8 cellular contexts compared by ENCODE assay signal in the genomic region with DNA sequence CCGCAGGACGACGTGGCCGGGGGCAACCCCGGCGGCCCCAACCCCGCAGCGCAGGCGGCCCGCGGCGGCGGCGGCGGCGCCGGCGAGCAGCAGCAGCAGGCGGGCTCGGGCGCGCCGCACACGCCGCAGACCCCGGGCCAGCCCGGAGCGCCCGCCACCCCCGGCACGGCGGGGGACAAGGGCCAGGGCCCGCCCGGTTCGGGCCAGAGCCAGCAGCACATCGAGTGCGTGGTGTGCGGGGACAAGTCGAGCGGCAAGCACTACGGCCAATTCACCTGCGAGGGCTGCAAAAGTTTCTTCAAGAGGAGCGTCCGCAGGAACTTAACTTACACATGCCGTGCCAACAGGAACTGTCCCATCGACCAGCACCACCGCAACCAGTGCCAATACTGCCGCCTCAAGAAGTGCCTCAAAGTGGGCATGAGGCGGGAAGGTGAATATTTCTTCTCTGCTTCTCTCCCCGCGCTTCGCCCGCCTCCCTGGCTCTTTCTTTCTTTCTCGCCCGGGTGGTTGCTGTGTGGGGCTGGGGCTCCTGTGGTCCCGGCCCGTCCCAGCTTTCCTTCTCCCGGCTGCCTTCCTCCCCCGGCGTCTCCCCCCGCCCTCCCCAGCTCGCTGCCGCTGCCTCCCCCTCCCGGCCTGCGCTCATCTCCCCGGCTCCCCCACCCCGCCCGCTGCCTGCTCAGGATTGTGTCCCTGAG. TPM values are rescaled to one million over a fixed set of nuclear protein-coding genes. Genes with fewer than 3 reads are reported as not detected.
A peak's percentile ranks its signal among the peaks of the same experiment; 100 is the strongest.
DNase-seq lines count a peak whose midpoint lies in the region; FAIRE-seq and TF ChIP-seq lines count a peak whose summit lies in the region.

No MANE protein-coding gene starts in this region.

- H3K4me3 Mint-ChIP-seq in neural progenitor cell = peak overlapping the region; percentile 97

- H3K36me3 ChIP-seq in endothelial cell of umbilical vein (ENCODE audit: control insufficient read depth in 2 of 2, extremely low read depth in 1 of 2, insufficient read depth in 2 of 2, low read length in 2 of 2) (peaks cover 4% of the 10 kb centered on the region in 2 experiments), neural progenitor cell (no peaks in the 10 kb centered on the region)

- H3K4me3 ChIP-seq in endothelial cell of umbilical vein (replicated peaks in 1 of 3; ENCODE audit: insufficient read depth in 1 of 3, low read depth in 1 of 3, low read length in 3 of 3) (peak overlapping the region; percentile 93 to 100 (median 94)), neural progenitor cell (peak overlapping the region; percentile 82)

- H2AFZ ChIP-seq in endothelial cell of umbilical vein (ENCODE audit: low read depth, low read length) (peak overlapping the region; percentile 77), neural progenitor cell (replicated peaks) (no peak overlapping the region)

- H3K9me3 ChIP-seq in endothelial cell of umbilical vein (replicated peaks; ENCODE audit: control insufficient read depth, insufficient read depth, low read length) (no peaks in the 10 kb centered on the region), neural progenitor cell (ENCODE audit: low read depth) (no peaks in the 10 kb centered on the region)

- H3K9ac ChIP-seq in endothelial cell of umbilical vein (replicated peaks; ENCODE audit: extremely low read depth, insufficient read depth, low read length) (peak overlapping the region; percentile 88), neural progenitor cell (no peak overlapping the region)

- peaks cover 40% of the 10 kb centered on the region for H3K36me3 Mint-ChIP-seq in neural progenitor cell

- H3K4me2 ChIP-seq in endothelial cell of umbilical vein (ENCODE audit: insufficient read depth, low read length) (peak overlapping the region; percentile 70), neural progenitor cell (peak overlapping the region; percentile 86)

- POLR2A ChIA-PET in endothelial cell of umbilical vein (lab: Charles Lee) = no interaction called here
- POLR2A ChIA-PET in HEK293T (lab: Yijun Ruan, JAX) = interaction anchor here (0.7 to 9.6 kb wide), 6 partner anchors 14 to 216 kb away, joined by 3 to 151 read pairs (median 4); no protein-coding TSS in a partner anchor

- TF ChIP-seq POLR2A in endothelial cell of umbilical vein (IDR thresholded peaks at IDR 0.05; ENCODE audit: low read depth, low read length) = no peak

- peak overlapping the region; percentile 75 for H3K27ac ChIP-seq in endothelial cell of umbilical vein (ENCODE audit: insufficient read depth, low read depth, low read length)
- no peak overlapping the region for H3K27ac ChIP-seq in neural progenitor cell

- H3K4me1 ChIP-seq in endothelial cell of umbilical vein (ENCODE audit: control insufficient read depth, extremely low read depth, insufficient read depth, low read length) (peaks cover 18% of the 10 kb centered on the region), neural progenitor cell (peaks cover 13% of the 10 kb centered on the region)

- peak; percentile 21 for DNase-seq in NOMO-1 treated with DMSO at 0.1 percent for 48 hours (lab: John Stamatoyannopoulos, UW; ENCODE audit: unreplicated experiment)
- no peak for DNase-seq in NOMO-1 treated with dmso at 0.1 percent for 144 hours (lab: John Stamatoyannopoulos, UW; ENCODE audit: unreplicated experiment)
- peak; percentile 47 for DNase-seq in RPMI7951 (ENCODE audit: low read depth)
- peak; percentile 67 for DNase-seq in endothelial cell of umbilical vein (ENCODE audit: low read depth, low spot score)
- DNase-seq in neural progenitor cell (ENCODE audit: low spot score) = peak; percentile 67
- no peak for DNase-seq in HEK293T (ENCODE audit: extremely low spot score)
- DNase-seq in NAMALWA (ENCODE audit: low spot score) = no peak
- DNase-seq in GM19239 (ENCODE audit: insufficient read length, low spot score) = no peak

- peaks cover 6% of the 10 kb centered on the region for H3K9me3 Mint-ChIP-seq in neural progenitor cell

- dilution Hi-C loops in endothelial cell of umbilical vein (cut with MboI; ENCODE audit: extremely low pct_ligation_motif_present, low sequenced_read_pairs) = no loop called here

- FAIRE-seq in endothelial cell of umbilical vein (lab: Jason Lieb, UNC) (peak; percentile 15), GM19239 (lab: Jason Lieb, UNC) (no peak)

- TF ChIP-seq CTCF in endothelial cell of umbilical vein (IDR thresholded peaks at IDR 0.05; ENCODE audit: extremely low read depth in 1 of 2, insufficient read depth in 1 of 2, low read depth in 1 of 2, low read length in 2 of 2) (no peak), neural progenitor cell (IDR thresholded peaks at IDR 0.05) (no peak)

- intact Hi-C loops in endothelial cell of umbilical vein (cut with micrococcal nuclease) = loop anchor here (2.0 to 10.0 kb wide), 2 partner anchors 24 to 440 kb away; no protein-coding TSS in a partner anchor

- H3K27me3 Mint-ChIP-seq in neural progenitor cell (ENCODE audit: insufficient read depth, low read depth) = peaks cover 26% of the 10 kb centered on the region

- no peaks in the 10 kb centered on the region for H4K20me1 ChIP-seq in endothelial cell of umbilical vein (replicated peaks; ENCODE audit: control insufficient read depth, extremely low read depth, insufficient read depth, low read length)
- peaks cover 45% of the 10 kb centered on the region for H4K20me1 ChIP-seq in neural progenitor cell (ENCODE audit: low read depth)

- peaks cover 24% of the 10 kb centered on the region for H3K4me1 Mint-ChIP-seq in neural progenitor cell

- H3K27me3 ChIP-seq in endothelial cell of umbilical vein (ENCODE audit: control insufficient read depth in 2 of 2, insufficient read depth in 2 of 2, low read length in 2 of 2) (no peaks in the 10 kb centered on the region), neural progenitor cell (peaks cover 85% of the 10 kb centered on the region)

- H3F3A ChIP-seq in neural progenitor cell (ENCODE audit: low read depth) = peaks cover 29% of the 10 kb centered on the region

- H3K79me2 ChIP-seq in endothelial cell of umbilical vein (ENCODE audit: control insufficient read depth, insufficient read depth, low read length) (peaks cover 75% of the 10 kb centered on the region), neural progenitor cell (ENCODE audit: low read depth) (peaks cover 26% of the 10 kb centered on the region)

- H3K27ac Mint-ChIP-seq in neural progenitor cell = peak overlapping the region; percentile 99

- CTCF ChIA-PET in endothelial cell of umbilical vein (lab: Charles Lee) = interaction anchor here (0.9 to 5.8 kb wide), 10 partner anchors 11 to 1067 kb away, joined by 3 to 79 read pairs (median 5); no protein-coding TSS in a partner anchor
- CTCF ChIA-PET in HEK293T (lab: Yijun Ruan, JAX) = interaction anchor here (0.9 to 2.1 kb wide), 4 partner anchors 13 to 314 kb away, joined by 3 to 9 read pairs (median 4); no protein-coding TSS in a partner anchor

- H3K9me1 ChIP-seq in endothelial cell of umbilical vein (replicated peaks; ENCODE audit: control insufficient read depth, extremely low read depth, insufficient read depth, low read length) = no peaks in the 10 kb centered on the region

- no TSS peak for BruUV-seq in endothelial cell of umbilical vein (replicated peaks; lab: Mats Ljungman, UMichigan)

TF ChIP-seq in endothelial cell of umbilical vein, 7 proteins besides CTCF, POLR2A, EP300 and RAD21 (continues in another document):
- TF ChIP-seq JUN (IDR thresholded peaks at IDR 0.05; ENCODE audit: borderline replicate concordance, insufficient read depth, insufficient read length, low read depth) (no peak), POLR2AphosphoS5 (IDR thresholded peaks at IDR 0.05; ENCODE audit: insufficient read depth, low read depth, low read length) (no peak), GATA2 (IDR thresholded peaks at IDR 0.05; ENCODE audit: insufficient read depth, insufficient read length, low read depth, low read length) (no peak), MYC (IDR thresholded peaks at IDR 0.05; ENCODE audit: low read depth, low read length) (no peak), FOS (IDR thresholded peaks at IDR 0.05; ENCODE audit: borderline replicate concordance, insufficient read depth, low read length) (no peak)

TF ChIP-seq in HEK293T, 16 proteins besides CTCF, POLR2A, EP300 and RAD21:
- TF ChIP-seq FOXA1 (IDR thresholded peaks at IDR 0.05) (no peak), SUZ12 (IDR thresholded peaks at IDR 0.05) (no peak), LEF1 (IDR thresholded peaks at IDR 0.05; ENCODE audit: borderline replicate concordance) (no peak)

RNA-seq across cellular contexts. Expression of a gene that starts 2.2 kb away (rescaled TPM):
- total RNA-seq in RPMI7951 (2014; rRNA removed; shearing (Covaris generic)) = 16.4 and 17.1 TPM in 2 replicates
- 21.5 and 23.9 TPM in 2 replicates for total RNA-seq in endothelial cell of umbilical vein
- 33.4 and 38.7 TPM in 2 replicates for polyA plus RNA-seq in endothelial cell of umbilical vein
- polyA plus RNA-seq in endothelial cell of umbilical vein (2011; cell fraction: cytosol; rRNA removed) = 31.6 and 42.3 TPM in 2 replicates
- 97.7 and 111 TPM in 2 replicates for polyA plus RNA-seq in endothelial cell of umbilical vein (2011; cell fraction: nucleus; rRNA removed)
- polyA plus RNA-seq in endothelial cell of umbilical vein (2012) = 38.8 and 50.2 TPM in 2 replicates
- 24.0 and 27.0 TPM in 2 replicates for polyA minus RNA-seq in endothelial cell of umbilical vein
- 58.8 TPM for polyA minus RNA-seq in endothelial cell of umbilical vein (2011; cell fraction: cytosol; rRNA and poly(A)+ RNA removed)
- 30.2 and 53.4 TPM in 2 replicates for polyA minus RNA-seq in endothelial cell of umbilical vein (2011; cell fraction: nucleus; rRNA and poly(A)+ RNA removed)
- total RNA-seq in neural progenitor cell (ENCODE audit: low replicate concordance) = 9.1 and 21.1 TPM in 2 replicates

RNA-seq across cellular contexts. Expression of a gene that starts 4.2 kb away (rescaled TPM):
- 20.9 and 29.2 TPM in 2 replicates for total RNA-seq in RPMI7951 (2014; rRNA removed; shearing (Covaris generic))
- total RNA-seq in endothelial cell of umbilical vein = 13.8 and 15.2 TPM in 2 replicates
- 2.7 and 4.2 TPM in 2 replicates for polyA plus RNA-seq in endothelial cell of umbilical vein
- 7.2 and 7.4 TPM in 2 replicates for polyA plus RNA-seq in endothelial cell of umbilical vein (2011; cell fraction: cytosol; rRNA removed)
- polyA plus RNA-seq in endothelial cell of umbilical vein (2011; cell fraction: nucleus; rRNA removed) = 21.4 and 23.4 TPM in 2 replicates
- 13.3 and 18.0 TPM in 2 replicates for polyA plus RNA-seq in endothelial cell of umbilical vein (2012)
- polyA minus RNA-seq in endothelial cell of umbilical vein = 9.6 and 14.7 TPM in 2 replicates
- polyA minus RNA-seq in endothelial cell of umbilical vein (2011; cell fraction: cytosol; rRNA and poly(A)+ RNA removed) = 1.6 TPM
- polyA minus RNA-seq in endothelial cell of umbilical vein (2011; cell fraction: nucleus; rRNA and poly(A)+ RNA removed) = 95.5 and 106 TPM in 2 replicates
- 8.3 and 9.3 TPM in 2 replicates for total RNA-seq in neural progenitor cell (ENCODE audit: low replicate concordance)

Comparison
In these comparisons a context has a peak if more than half of its experiments do, and no peak if none do; other contexts are left out.
1. DNase-seq: peak in NOMO-1 treated with DMSO at 0.1 percent for 48 hours (single experiment), RPMI7951 (single experiment), endothelial cell of umbilical vein (single experiment) and neural progenitor cell (single experiment); none in NOMO-1 treated with dmso at 0.1 percent for 144 hours (single experiment), HEK293T (single experiment), NAMALWA (single experiment) and GM19239 (single experiment).